ENCODE assay signal across 8 cellular contexts in genomic region chr17:40551874-40552768, GRCh38. TPM values are rescaled to one million over a fixed set of nuclear protein-coding genes. Genes with fewer than 3 reads are reported as not detected.
DNase-seq lines count a peak whose midpoint lies in the region; ATAC-seq and TF ChIP-seq lines count a peak whose summit lies in the region.

No MANE protein-coding gene starts in this region.

- H3K4me1 ChIP-seq in DND-41 (ENCODE audit: insufficient read depth, low read length): peaks cover 96% of the 10 kb centered on the region
- H3K4me1 ChIP-seq in RWPE2 (ENCODE audit: insufficient read depth, poor library complexity, severe bottlenecking): peaks cover 28% of the 10 kb centered on the region
- peaks cover 42 to 44% of the 10 kb centered on the region in 2 donors for H3K4me1 ChIP-seq in duodenal mucosa (ENCODE audit: control insufficient read depth in 1 of 2, insufficient read depth in 2 of 2, low read length in 2 of 2)
- peaks cover 3% of the 10 kb centered on the region for H3K4me1 ChIP-seq in A673 (ENCODE audit: insufficient read depth, low read length, poor library complexity, severe bottlenecking)

- H3K27me3 Mint-ChIP-seq in naive B cell (no peaks in the 10 kb centered on the region), immature natural killer cell (ENCODE audit: low read depth in 3 of 3) (peaks cover 4 to 11% (median 6%) of the 10 kb centered on the region in 3 donors), nephron progenitor cell (ENCODE audit: low read depth, poor library complexity) (peaks cover 12% of the 10 kb centered on the region)

- DNase-seq in DND-41: peak; percentile 7
- DNase-seq in RWPE2 (ENCODE audit: low spot score): peak; percentile 55
- DNase-seq in naive B cell: no peak
- DNase-seq in immature natural killer cell: no peak
- no peak for DNase-seq in nephron progenitor cell
- DNase-seq in A673 (ENCODE audit: low spot score): no peak

- peak overlapping the region; percentile 97 to 99 (median 98) for H3K27ac Mint-ChIP-seq in naive B cell
- no peak overlapping the region for H3K27ac Mint-ChIP-seq in immature natural killer cell
- H3K27ac Mint-ChIP-seq in nephron progenitor cell: no peak overlapping the region

- CTCF ChIA-PET in A673 (lab: Charles Lee): no interaction called here

- peaks cover 17% of the 10 kb centered on the region for H3K79me2 ChIP-seq in DND-41 (ENCODE audit: insufficient read depth, low read length)

- H3K4me3 Mint-ChIP-seq in naive B cell: peak overlapping the region; percentile 71 to 92 (median 83)
- H3K4me3 Mint-ChIP-seq in immature natural killer cell: no peak overlapping the region
- H3K4me3 Mint-ChIP-seq in nephron progenitor cell: no peak overlapping the region

- H3K4me1 Mint-ChIP-seq in naive B cell (peaks cover 89 to 100% (median 100%) of the 10 kb centered on the region in 3 donors), immature natural killer cell (peaks cover 29 to 86% of the 10 kb centered on the region in 2 donors), nephron progenitor cell (peaks cover 82% of the 10 kb centered on the region)

- no peak overlapping the region for H2AFZ ChIP-seq in DND-41 (ENCODE audit: low read depth, low read length)

- peaks cover 16 to 21% of the 10 kb centered on the region in 2 donors for H3K36me3 Mint-ChIP-seq in naive B cell
- peaks cover 0 to 3% (median 0%) of the 10 kb centered on the region in 3 donors for H3K36me3 Mint-ChIP-seq in immature natural killer cell
- no peaks in the 10 kb centered on the region for H3K36me3 Mint-ChIP-seq in nephron progenitor cell (ENCODE audit: low read depth)

- H3K27ac ChIP-seq in DND-41 (ENCODE audit: low read length): peak overlapping the region; percentile 96
- no peak overlapping the region for H3K27ac ChIP-seq in RWPE2 (ENCODE audit: poor library complexity, severe bottlenecking)
- peak overlapping the region; percentile 74 for H3K27ac ChIP-seq in duodenal mucosa (ENCODE audit: low read depth, low read length)
- no peak overlapping the region for H3K27ac ChIP-seq in A673 (ENCODE audit: low read depth, low read length, poor library complexity, severe bottlenecking)

- H3K27me3 ChIP-seq in DND-41 (ENCODE audit: insufficient read depth, low read length, poor library complexity): no peaks in the 10 kb centered on the region
- H3K27me3 ChIP-seq in RWPE2 (ENCODE audit: insufficient read depth, poor library complexity, severe bottlenecking): no peaks in the 10 kb centered on the region
- H3K27me3 ChIP-seq in duodenal mucosa (ENCODE audit: control insufficient read depth in 1 of 2, insufficient read depth in 2 of 2, low read length in 2 of 2): peaks cover 0 to 3% of the 10 kb centered on the region in 2 donors
- H3K27me3 ChIP-seq in A673 (replicated peaks; ENCODE audit: insufficient read depth, low read depth, low read length, poor library complexity): no peaks in the 10 kb centered on the region

- POLR2A ChIA-PET in A673 (lab: Charles Lee; ENCODE audit: low non-redundant PET): no interaction called here

- H3K36me3 ChIP-seq in DND-41 (ENCODE audit: insufficient read depth, low read length) (peaks cover 8% of the 10 kb centered on the region; the same call in 1 of the 2 replicates), RWPE2 (ENCODE audit: low read depth) (no peaks in the 10 kb centered on the region), duodenal mucosa (ENCODE audit: control insufficient read depth in 1 of 2, insufficient read depth in 2 of 2, low read length in 2 of 2) (no peaks in the 10 kb centered on the region), A673 (ENCODE audit: insufficient read depth, low read length, poor library complexity, severe bottlenecking) (no peaks in the 10 kb centered on the region)

- no TSS peak for BruUV-seq in A673 (replicated peaks; lab: Mats Ljungman, UMichigan)

- H3K9ac ChIP-seq in DND-41 (ENCODE audit: low read depth, low read length): no peak overlapping the region
- H3K9ac ChIP-seq in duodenal mucosa (ENCODE audit: low read depth in 1 of 2, low read length in 2 of 2): no peak overlapping the region

- H3K4me3 ChIP-seq in DND-41 (ENCODE audit: low read depth in 1 of 2, low read length in 2 of 2) (no peak overlapping the region), RWPE2 (ENCODE audit: severe bottlenecking) (no peak overlapping the region), duodenal mucosa (ENCODE audit: low read depth in 1 of 2, low read length in 2 of 2) (no peak overlapping the region), A673 (ENCODE audit: low read depth, low read length, poor library complexity, severe bottlenecking) (no peak overlapping the region)

- no peaks in the 10 kb centered on the region for H4K20me1 ChIP-seq in DND-41 (ENCODE audit: insufficient read depth, low read length)

- H3K9me3 Mint-ChIP-seq in naive B cell: no peaks in the 10 kb centered on the region
- H3K9me3 Mint-ChIP-seq in immature natural killer cell: no peaks in the 10 kb centered on the region
- H3K9me3 Mint-ChIP-seq in nephron progenitor cell: no peaks in the 10 kb centered on the region

- no peak overlapping the region for H3K4me2 ChIP-seq in DND-41 (ENCODE audit: insufficient read depth, low read length)

- no peaks in the 10 kb centered on the region for H3K9me3 ChIP-seq in DND-41 (ENCODE audit: insufficient read depth, low read length, severe bottlenecking)
- no peaks in the 10 kb centered on the region for H3K9me3 ChIP-seq in RWPE2 (ENCODE audit: severe bottlenecking)
- no peaks in the 10 kb centered on the region for H3K9me3 ChIP-seq in duodenal mucosa (ENCODE audit: control insufficient read depth in 1 of 2, low read length in 2 of 2)
- H3K9me3 ChIP-seq in A673 (ENCODE audit: low read depth, low read length, poor library complexity, severe bottlenecking): no peaks in the 10 kb centered on the region

- no peak for TF ChIP-seq CTCF in DND-41 (IDR thresholded peaks at IDR 0.05; ENCODE audit: borderline replicate concordance, extremely low read depth, low read length, poor library complexity, severe bottlenecking)
- TF ChIP-seq CTCF in RWPE2 (IDR thresholded peaks at IDR 0.05; ENCODE audit: poor library complexity, severe bottlenecking): no peak
- TF ChIP-seq CTCF in nephron progenitor cell (IDR thresholded peaks at IDR 0.05): no peak
- TF ChIP-seq CTCF in A673 (conservative IDR thresholded peaks at IDR 0.05; ENCODE audit: low read depth, low read length): no peak

- ATAC-seq in DND-41 (ENCODE audit: insufficient read depth, low read depth) (no peak), RWPE2 (ENCODE audit: low read depth) (no peak), naive B cell (ENCODE audit: low read depth in 2 of 2) (no peak), GM18502 (IDR thresholded peaks at IDR 0.05; ENCODE audit: poor library complexity, unreplicated experiment) (no peak)

- intact Hi-C loops in A673 (cut with micrococcal nuclease; ENCODE audit: unreplicated experiment): no loop called here

RNA-seq across cellular contexts. Expression of gene CCR7, which starts 13.2 kb away (rescaled TPM):
- 100 to 1,000 TPM; 442 to 802 (median 622) TPM for polyA plus RNA-seq in naive B cell (ENCODE audit: low read depth in 6 of 6)
- polyA plus RNA-seq in immature natural killer cell: 10 to 100 TPM; 29.6 to 50.9 (median 43.2) TPM
- total RNA-seq in A673 (2021): 0.30 and 0.55 TPM in 2 replicates

RNA-seq across cellular contexts. Expression of gene TNS4, which starts 50.7 kb away (rescaled TPM):
- polyA plus RNA-seq in naive B cell (ENCODE audit: low read depth in 6 of 6) (not detected), immature natural killer cell (under 1 TPM in 1 of 3 donors, not detected in 2; 0.12 TPM)
- total RNA-seq in A673 (2021): not detected in 2 replicates

Comparison
In these comparisons a context has a peak if more than half of its experiments do, and no peak if none do; other contexts are left out.
1. DNase-seq: peak in DND-41 (single experiment) and RWPE2 (single experiment); none in naive B cell (single experiment), immature natural killer cell (0 of 3), nephron progenitor cell (single experiment) and A673 (single experiment).
2. H3K27ac ChIP-seq: peak in DND-41 (single experiment) and duodenal mucosa (single experiment); none in RWPE2 (single experiment) and A673 (single experiment).
3. H3K27ac Mint-ChIP-seq: peak in naive B cell (6 of 6); none in immature natural killer cell (0 of 6) and nephron progenitor cell (single experiment).
4. H3K4me3 Mint-ChIP-seq: peak in naive B cell (8 of 8); none in immature natural killer cell (0 of 5) and nephron progenitor cell (single experiment).
5. RNA of gene CCR7, which starts 13.2 kb away (polyA plus RNA-seq): 442 to 802 TPM in naive B cell; 29.6 to 50.9 TPM in immature natural killer cell; every median in the first group is over 4 times any median in the second.